ENCODE assay signal across 22 cellular contexts in genomic region chr11:75879737-75880136, GRCh38.
A peak's percentile ranks its signal among the peaks of the same experiment; 100 is the strongest.
DNase-seq lines count a peak whose midpoint lies in the region; ATAC-seq and TF ChIP-seq lines count a peak whose summit lies in the region.
"Had no signal": no experiment of that assay in that cellular context is flagged by ENCODE, and none has a peak within 500 bp of the region (broad histone marks: within the 10 kb centered on the region; RNA-seq: fewer than 3 reads in every experiment).

No MANE protein-coding gene starts in this region.

- no peak for TF ChIP-seq CTCF in KMS-11 (conservative IDR thresholded peaks at IDR 0.05; ENCODE audit: low read depth, low read length)
- no peak for TF ChIP-seq CTCF in activated B cell treated with CpG ODN at 0.5 μM for 24 hours (IDR thresholded peaks at IDR 0.05)
- no peak for TF ChIP-seq CTCF in endothelial cell (IDR thresholded peaks at IDR 0.05; ENCODE audit: unreplicated experiment)
- no peak for TF ChIP-seq CTCF in lower leg skin (IDR thresholded peaks at IDR 0.05)
- no peak for TF ChIP-seq CTCF in nephron progenitor cell (IDR thresholded peaks at IDR 0.05)

- peaks cover 48% of the 10 kb centered on the region for H3K36me3 Mint-ChIP-seq in activated B cell treated with CpG ODN at 0.5 μM for 24 hours (ENCODE audit: low read depth)
- H3K36me3 Mint-ChIP-seq in endothelial cell (ENCODE audit: low read depth, unreplicated experiment): peaks cover 20% of the 10 kb centered on the region
- peaks cover 27% of the 10 kb centered on the region for H3K36me3 Mint-ChIP-seq in nephron progenitor cell (ENCODE audit: low read depth)

- H3K4me3 ChIP-seq in KMS-11 (IDR thresholded peaks at IDR 0.05; ENCODE audit: insufficient read depth, low read depth, low read length) (no peak overlapping the region), lower leg skin (ENCODE audit: low read depth, poor library complexity, severe bottlenecking) (no peak overlapping the region)
- H3K4me3 ChIP-seq: GM23248, HAP-1 had no signal

- H3K27me3 Mint-ChIP-seq in activated B cell treated with CpG ODN at 0.5 μM for 24 hours: no peaks in the 10 kb centered on the region
- H3K27me3 Mint-ChIP-seq in endothelial cell (ENCODE audit: unreplicated experiment): no peaks in the 10 kb centered on the region
- H3K27me3 Mint-ChIP-seq in nephron progenitor cell (ENCODE audit: low read depth, poor library complexity): no peaks in the 10 kb centered on the region
- H3K27me3 Mint-ChIP-seq: IgD-negative memory B cell had no signal

- peak overlapping the region; percentile 52 for H3K4me2 ChIP-seq in KMS-11
- H3K4me2 ChIP-seq: SK-N-SH had no signal

- DNase-seq in activated B cell treated with CpG ODN at 0.5 μM for 24 hours (no peak), endothelial cell (ENCODE audit: low spot score) (no peak), T-helper 9 cell (no peak), lower leg skin (ENCODE audit: low spot score in 2 of 2) (no peak), nephron progenitor cell (no peak)
- DNase-seq: AML-193, DMS79 treated with DMSO at 0.1 percent for 48 hours, GM23248, MM.1S, NCI-H1092, NCI-H1436 treated with DMSO at 0.1 percent for 48 hours, NCI-H2171 treated with DMSO at 0.1 percent for 48 hours, NCI-H446, NCI-H748 treated with DMSO at 0.1 percent for 48 hours, OCI-M1, SHP77 treated with DMSO at 0.1 percent for 48 hours, SK-N-SH had no signal

- no peaks in the 10 kb centered on the region for H3K36me3 ChIP-seq in KMS-11 (ENCODE audit: insufficient read depth)

- no peaks in the 10 kb centered on the region for H4K20me1 ChIP-seq in KMS-11 (ENCODE audit: insufficient read depth)

- no peaks in the 10 kb centered on the region for H3K27me3 ChIP-seq in KMS-11 (ENCODE audit: insufficient read depth, low read depth)

- H3K4me3 Mint-ChIP-seq in activated B cell treated with CpG ODN at 0.5 μM for 24 hours: no peak overlapping the region
- peak overlapping the region; percentile 16 for H3K4me3 Mint-ChIP-seq in endothelial cell (ENCODE audit: unreplicated experiment)
- no peak overlapping the region for H3K4me3 Mint-ChIP-seq in nephron progenitor cell

- 81 to 82% methylated on average over 9 of the region's 9 CpGs for WGBS in lower leg skin, 2 donors

- H3K27ac Mint-ChIP-seq in activated B cell treated with CpG ODN at 0.5 μM for 24 hours (peak overlapping the region; percentile 16), endothelial cell (ENCODE audit: unreplicated experiment) (no peak overlapping the region), nephron progenitor cell (no peak overlapping the region)

- no peak for TF ChIP-seq POLR2A in lower leg skin (IDR thresholded peaks at IDR 0.05)

- ATAC-seq in activated B cell treated with CpG ODN at 0.5 μM for 24 hours (ENCODE audit: low read depth): no peak

- peak overlapping the region; percentile 10; the same call in 1 of the 2 replicates for H3K9ac ChIP-seq in KMS-11
- H3K9ac ChIP-seq: GM23248, SK-N-SH had no signal

- H3K4me1 Mint-ChIP-seq in activated B cell treated with CpG ODN at 0.5 μM for 24 hours (peaks cover 40% of the 10 kb centered on the region), endothelial cell (ENCODE audit: unreplicated experiment) (peaks cover 19% of the 10 kb centered on the region), nephron progenitor cell (peaks cover 2% of the 10 kb centered on the region)

- POLR2A ChIA-PET in activated B cell treated with CpG ODN at 0.5 μM for 24 hours (lab: Charles Lee): interaction anchor here (1.3 kb wide), 1 partner anchor 13 kb away, joined by 11 read pairs; no protein-coding TSS in a partner anchor

- intact Hi-C loops in activated B cell treated with CpG ODN at 0.5 μM for 24 hours (cut with micrococcal nuclease): no loop called here
- intact Hi-C loops in lower leg skin (cut with DNase I; ENCODE audit: low total_unique reads): no loop called here

- peaks cover 35% of the 10 kb centered on the region for H3K4me1 ChIP-seq in KMS-11 (ENCODE audit: low read depth, poor library complexity, severe bottlenecking)

- peak overlapping the region; percentile 60 for H3K27ac ChIP-seq in KMS-11
- peak overlapping the region; percentile 84 for H3K27ac ChIP-seq in temporal lobe (ENCODE audit: low read depth, low read length)
- H3K27ac ChIP-seq: GM23248, HL-60 had no signal

- no peaks in the 10 kb centered on the region for H3K79me2 ChIP-seq in KMS-11 (ENCODE audit: insufficient read depth, low read depth)

- CTCF ChIA-PET in activated B cell treated with CpG ODN at 0.5 μM for 24 hours (lab: Charles Lee): interaction anchor here (0.8 to 1.3 kb wide), 3 partner anchors 12 to 156 kb away, joined by 3 to 4 read pairs (median 3); no protein-coding TSS in a partner anchor

- H2AFZ ChIP-seq in KMS-11 (ENCODE audit: low read depth): no peak overlapping the region; the same call in 1 of the 2 replicates
- H2AFZ ChIP-seq: GM23248 had no signal

- H3K9me3 Mint-ChIP-seq in activated B cell treated with CpG ODN at 0.5 μM for 24 hours (no peaks in the 10 kb centered on the region), endothelial cell (ENCODE audit: unreplicated experiment) (no peaks in the 10 kb centered on the region), nephron progenitor cell (peaks cover 9% of the 10 kb centered on the region)
- H3K9me3 Mint-ChIP-seq: IgD-negative memory B cell had no signal
